ENCODE assay signal across 16 cellular contexts in the genomic region with DNA sequence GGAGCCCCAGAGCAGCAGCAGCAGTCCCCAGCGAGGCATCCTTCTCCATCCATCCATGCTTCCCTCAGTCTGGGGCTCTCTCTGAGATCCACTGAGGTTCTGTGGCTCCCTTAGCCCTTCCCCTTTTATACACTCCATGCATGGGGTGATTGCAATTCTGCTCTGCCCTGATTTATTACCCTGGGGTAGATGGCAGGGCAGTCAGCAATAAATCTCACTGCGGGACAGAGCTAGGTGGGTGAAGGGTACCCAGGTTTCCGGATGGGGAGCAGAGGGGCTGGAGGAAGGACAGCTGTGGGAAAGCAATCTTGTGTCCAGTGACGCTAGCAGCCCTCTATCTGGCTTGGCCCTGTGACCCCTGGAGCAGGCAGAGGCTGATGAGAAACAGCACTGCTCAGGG. TPM values are rescaled to one million over a fixed set of nuclear protein-coding genes. Genes with fewer than 3 reads are reported as not detected.
A peak's percentile ranks its signal among the peaks of the same experiment; 100 is the strongest.
DNase-seq lines count a peak whose midpoint lies in the region; ATAC-seq and TF ChIP-seq lines count a peak whose summit lies in the region.
"Had no signal": no experiment of that assay in that cellular context is flagged by ENCODE, and none has a peak within 500 bp of the region (broad histone marks: within the 10 kb centered on the region; RNA-seq: fewer than 3 reads in every experiment).

TSS of gene REN (minus strand) at position 101 of the 400 bp plus-strand sequence. CDS start at position 57, 44 bp downstream.

- DNase-seq in HEK293T (ENCODE audit: extremely low spot score) = no peak
- DNase-seq in hepatocyte (ENCODE audit: low spot score) = no peak
- DNase-seq in lower lobe of right lung = peak; percentile 15
- DNase-seq in right atrium auricular region (ENCODE audit: low spot score) = no peak
- DNase-seq in gastrocnemius medialis = no peak
- no peak for DNase-seq in GM10248 (ENCODE audit: extremely low spot score)
- DNase-seq: BE2C; C1 segment of cervical spinal cord; Caco-2; CD4-positive, alpha-beta T cell; GOT3; H7 had no signal

- 77% methylated on average over 4 of the region's 4 CpGs for WGBS in hepatocyte (ENCODE audit: low lambda C conversion rate, missing lambda C conversion rate)

- H3K4me1 ChIP-seq in hepatocyte (ENCODE audit: insufficient read depth) = no peaks in the 10 kb centered on the region
- H3K4me1 ChIP-seq in lower lobe of right lung = peaks cover 9% of the 10 kb centered on the region
- no peaks in the 10 kb centered on the region for H3K4me1 ChIP-seq in right atrium auricular region
- peaks cover 0 to 3% of the 10 kb centered on the region in 2 donors for H3K4me1 ChIP-seq in gastrocnemius medialis
- H3K4me1 ChIP-seq: BE2C, Caco-2 had no signal

- H3K36me3 ChIP-seq in hepatocyte (replicated peaks; ENCODE audit: insufficient read depth, low read depth) (no peaks in the 10 kb centered on the region), lower lobe of right lung (no peaks in the 10 kb centered on the region), right atrium auricular region (no peaks in the 10 kb centered on the region), gastrocnemius medialis (no peaks in the 10 kb centered on the region)
- H3K36me3 ChIP-seq: BE2C had no signal

- TF ChIP-seq POLR2A in gastrocnemius medialis (IDR thresholded peaks at IDR 0.05) (no peak), GM18505 (IDR thresholded peaks at IDR 0.05; ENCODE audit: borderline replicate concordance, extremely low read depth, insufficient read depth, insufficient read length) (no peak)

- POLR2A ChIA-PET in HEK293T (lab: Yijun Ruan, JAX) (interaction anchor here (1.1 kb wide), 1 partner anchor 194 kb away, joined by 3 read pairs; no protein-coding TSS in a partner anchor), GM10248 (lab: Yijun Ruan, JAX) (no interaction called here)

- H3K27me3 ChIP-seq in hepatocyte = no peaks in the 10 kb centered on the region
- H3K27me3 ChIP-seq in lower lobe of right lung (ENCODE audit: low read depth) = no peaks in the 10 kb centered on the region
- H3K27me3 ChIP-seq in right atrium auricular region = no peaks in the 10 kb centered on the region
- H3K27me3 ChIP-seq in gastrocnemius medialis = peaks cover 0 to 3% (median 0%) of the 10 kb centered on the region in 3 donors
- H3K27me3 ChIP-seq: BE2C had no signal

- H3K9me2 ChIP-seq in hepatocyte (replicated peaks; ENCODE audit: insufficient read depth) = no peaks in the 10 kb centered on the region

- ATAC-seq in lower lobe of right lung = no peak
- ATAC-seq in gastrocnemius medialis = no peak
- ATAC-seq in GM18505 (IDR thresholded peaks at IDR 0.05; ENCODE audit: unreplicated experiment) = no peak
- ATAC-seq: HCT116, K562 had no signal

- H3K4me3 ChIP-seq in hepatocyte (no peak within 1 kb of the TSS), lower lobe of right lung (no peak within 1 kb of the TSS), right atrium auricular region (no peak within 1 kb of the TSS), gastrocnemius medialis (no peak within 1 kb of the TSS)
- H3K4me3 ChIP-seq: K562 had no signal

- no peaks in the 10 kb centered on the region for H4K20me1 ChIP-seq in hepatocyte (ENCODE audit: insufficient read depth, poor library complexity, severe bottlenecking)

- H3K79me2 ChIP-seq in hepatocyte = no peaks in the 10 kb centered on the region

- no peak for TF ChIP-seq CTCF in hepatocyte (IDR thresholded peaks at IDR 0.05; ENCODE audit: poor library complexity)
- no peak for TF ChIP-seq CTCF in lower lobe of right lung (IDR thresholded peaks at IDR 0.05)
- TF ChIP-seq CTCF in right atrium auricular region (IDR thresholded peaks at IDR 0.05) = no peak
- TF ChIP-seq CTCF in gastrocnemius medialis (IDR thresholded peaks at IDR 0.05 in 4 of 5, conservative IDR thresholded peaks at IDR 0.05 in 1 of 5) = no peak
- no peak for TF ChIP-seq CTCF in GM10248 (IDR thresholded peaks at IDR 0.05; ENCODE audit: control extremely low read depth, extremely low read depth, low read depth, missing control alignments)

- intact Hi-C loops in lower lobe of right lung (cut with DNase I) = loop anchor here (10.0 kb wide), 1 partner anchor 199 kb away; no protein-coding TSS in a partner anchor
- intact Hi-C loops in gastrocnemius medialis (cut with DNase I; ENCODE audit: low total_unique reads) = no loop called here

- in situ Hi-C loops in gastrocnemius medialis (cut with MboI; ENCODE audit: low sequenced_read_pairs in 4 of 4) = loop anchor here in 3 of 4 donors (5.0 to 25.0 kb wide), 5 partner anchors 36 to 346 kb away; partner anchors contain the start of gene MDM4 (in 1 of the 3)

- no peak within 1 kb of the TSS for H3K27ac ChIP-seq in hepatocyte
- no peak within 1 kb of the TSS for H3K27ac ChIP-seq in lower lobe of right lung
- no peak within 1 kb of the TSS for H3K27ac ChIP-seq in right atrium auricular region
- H3K27ac ChIP-seq in gastrocnemius medialis = no peak within 1 kb of the TSS

- H3K9me3 ChIP-seq in hepatocyte (ENCODE audit: low read depth) = no peaks in the 10 kb centered on the region
- H3K9me3 ChIP-seq in lower lobe of right lung = peaks cover 14% of the 10 kb centered on the region
- peaks cover 9 to 27% of the 10 kb centered on the region in 2 donors for H3K9me3 ChIP-seq in right atrium auricular region
- H3K9me3 ChIP-seq in gastrocnemius medialis = no peaks in the 10 kb centered on the region

- CTCF ChIA-PET in HEK293T (lab: Yijun Ruan, JAX) (interaction anchor here (1.3 kb wide), 1 partner anchor 41 kb away, joined by 4 read pairs; no protein-coding TSS in a partner anchor), GM10248 (lab: Yijun Ruan, JAX) (interaction anchor here (1.1 to 10.8 kb wide), 7 partner anchors 9 to 233 kb away, joined by 3 to 110 read pairs (median 7); partner anchors contain the start of genes GOLT1A and PLEKHA6)

- no peak within 1 kb of the TSS for H2AFZ ChIP-seq in hepatocyte

- no peak within 1 kb of the TSS for H3K4me2 ChIP-seq in hepatocyte

TF ChIP-seq in HEK293T, 16 proteins besides CTCF, POLR2A, EP300 and RAD21:
- TF ChIP-seq PKNOX1 (IDR thresholded peaks at IDR 0.05) (peak; percentile 8; the same call in 1 of the 2 replicates), L3MBTL2 (conservative IDR thresholded peaks at IDR 0.05) (no peak)

RNA-seq across cellular contexts. Expression of gene REN, which starts in this region (rescaled TPM):
- total RNA-seq in hepatocyte (15.4 and 16.2 TPM in 2 replicates), lower lobe of right lung (0.59 TPM), right atrium auricular region (under 1 TPM in 1 of 2 donors, not detected in 1; 0.83 TPM), gastrocnemius medialis (under 1 TPM in 1 of 4 donors, not detected in 3; 0.22 TPM)
- 18.4 and 39.7 TPM in 2 replicates for polyA plus RNA-seq in hepatocyte
- total RNA-seq: Caco-2; CD4-positive, alpha-beta T cell; H7; HT1080 had no signal

Comparison
In these comparisons a context has a peak if more than half of its experiments do, and no peak if none do; other contexts are left out.
1. Peak in DNase-seq in lower lobe of right lung; RNA of the gene not detected or under 1 TPM.